Comparison of ENCODE assay signal across 14 cellular contexts in genomic region chr2:240957656-240958365, GRCh38. TPM values are rescaled to one million over a fixed set of nuclear protein-coding genes. Genes with fewer than 3 reads are reported as not detected.
DNase-seq lines count a peak whose midpoint lies in the region; ATAC-seq and TF ChIP-seq lines count a peak whose summit lies in the region.
"Had no signal": no experiment of that assay in that cellular context is flagged by ENCODE, and none has a peak within 500 bp of the region (broad histone marks: within the 10 kb centered on the region; RNA-seq: fewer than 3 reads in every experiment).

No MANE protein-coding gene starts in this region.

- peaks cover 35 to 78% (median 61%) of the 10 kb centered on the region in 10 experiments for H3K4me1 ChIP-seq in BLaER1 treated with 17β-estradiol and CSF1 and Interleukin-3, amounts not matched to agents 10 nM and 100 nM
- H3K4me1 ChIP-seq in IMR-90 (ENCODE audit: control insufficient read depth, insufficient read depth, low read length) (peaks cover 32% of the 10 kb centered on the region; the same call in 1 of the 2 replicates), neuronal stem cell (ENCODE audit: control insufficient read depth in 2 of 2, insufficient read depth in 1 of 2, low read depth in 1 of 2, low read length in 2 of 2) (peaks cover 25 to 26% of the 10 kb centered on the region in 2 donors)

- peak overlapping the region in 6 of 11 experiments; percentile 6 to 63 (median 32); a peak in 6 of 22 replicates for H3K9ac ChIP-seq in BLaER1 treated with 17β-estradiol and CSF1 and Interleukin-3, amounts not matched to agents 10 nM and 100 nM
- H3K9ac ChIP-seq in IMR-90 (ENCODE audit: low read depth, low read length) (no peak overlapping the region; the same call in 1 of the 2 replicates), neuronal stem cell (ENCODE audit: low read depth, low read length, poor library complexity) (no peak overlapping the region)
- H3K9ac ChIP-seq: KMS-11 had no signal

- DNase-seq in IMR-90 (no peak), fibroblast of gingiva (ENCODE audit: low read depth) (peak; percentile 47), neuronal stem cell (ENCODE audit: low spot score) (no peak), GOT3 (lab: John Stamatoyannopoulos, UW) (no peak), RPMI8226 (no peak), NAMALWA (ENCODE audit: low spot score) (no peak)
- DNase-seq: NCI-H526 treated with DMSO at 0.1 percent for 48 hours, T-helper 17 cell had no signal

- H3K18ac ChIP-seq in IMR-90 (ENCODE audit: low read depth, low read length) (no peak overlapping the region; the same call in 1 of the 2 replicates), neuronal stem cell (ENCODE audit: low read length) (peak overlapping the region; percentile 80)

- no peak overlapping the region; a peak in 1 of 22 replicates for H3K27ac ChIP-seq in BLaER1 treated with 17β-estradiol and CSF1 and Interleukin-3, amounts not matched to agents 10 nM and 100 nM
- H3K27ac ChIP-seq in IMR-90 (ENCODE audit: insufficient read depth, low read length): no peak overlapping the region
- H3K27ac ChIP-seq in neuronal stem cell (replicated peaks; ENCODE audit: low read length): no peak overlapping the region
- H3K27ac ChIP-seq: body of pancreas, KMS-11 had no signal

- WGBS in IMR-90 (ENCODE audit: extremely low coverage in 2 of 2, insufficient read length in 1 of 2), 2 experiments: 26% methylated on average over 9 of the region's 17 CpGs; no CpG with 5 or more reads in 1 of the 2 experiments
- WGBS in neuronal stem cell (ENCODE audit: extremely low coverage in 2 of 2, insufficient read length in 2 of 2, insufficient replicate concordance in 1 of 2), 2 donors: no CpG with 5 or more reads among the region's 17 CpGs

- H2AK5ac ChIP-seq in IMR-90 (ENCODE audit: low read depth, low read length): no peak overlapping the region
- H2AK5ac ChIP-seq in neuronal stem cell (ENCODE audit: low read depth, low read length): peak overlapping the region; percentile 96

- peaks cover 10% of the 10 kb centered on the region for H3K9me1 ChIP-seq in IMR-90 (ENCODE audit: insufficient read depth, low read length)

- no peak overlapping the region for H2BK20ac ChIP-seq in IMR-90 (ENCODE audit: low read depth, low read length)

- H3K9me3 ChIP-seq in BLaER1 treated with 17β-estradiol and CSF1 and Interleukin-3, amounts not matched to agents 10 nM and 100 nM (replicated peaks in 1 of 11): no peaks in the 10 kb centered on the region
- H3K9me3 ChIP-seq in IMR-90 (ENCODE audit: control insufficient read depth, insufficient read depth, low read length): no peaks in the 10 kb centered on the region
- H3K9me3 ChIP-seq in neuronal stem cell (replicated peaks in 1 of 2; ENCODE audit: control insufficient read depth in 2 of 2, insufficient read depth in 1 of 2, low read depth in 1 of 2, low read length in 2 of 2): peaks cover 0 to 3% of the 10 kb centered on the region in 2 donors
- H3K9me3 ChIP-seq: body of pancreas had no signal

- H2BK12ac ChIP-seq in neuronal stem cell (ENCODE audit: low read length): peak overlapping the region; percentile 84

- peak overlapping the region in 8 of 11 experiments; percentile 37 to 72 (median 60); a peak in 17 of 22 replicates for H3K4me2 ChIP-seq in BLaER1 treated with 17β-estradiol and CSF1 and Interleukin-3, amounts not matched to agents 10 nM and 100 nM
- H3K4me2 ChIP-seq in IMR-90 (ENCODE audit: low read depth, low read length) (no peak overlapping the region), neuronal stem cell (ENCODE audit: insufficient read depth, low read length, poor library complexity, severe bottlenecking) (no peak overlapping the region)
- H3K4me2 ChIP-seq: KMS-11 had no signal

- CTCF ChIA-PET in IMR-90 (lab: Yijun Ruan, JAX): no interaction called here

- H4K8ac ChIP-seq in IMR-90 (ENCODE audit: low read depth in 2 of 2, low read length in 2 of 2) (no peak overlapping the region), neuronal stem cell (ENCODE audit: low read depth, low read length) (no peak overlapping the region)

- no peak for TF ChIP-seq POLR2A in IMR-90 (IDR thresholded peaks at IDR 0.05; ENCODE audit: low read depth, low read length)

- POLR2A ChIA-PET in IMR-90 (lab: Charles Lee; ENCODE audit: unreplicated experiment): no interaction called here

- H2BK5ac ChIP-seq in IMR-90 (ENCODE audit: low read depth, low read length, poor library complexity, severe bottlenecking) (no peak overlapping the region), neuronal stem cell (ENCODE audit: low read length) (peak overlapping the region; percentile 77)

- H3K4me3 ChIP-seq in BLaER1 treated with 17β-estradiol and CSF1 and Interleukin-3, amounts not matched to agents 10 nM and 100 nM: no peak overlapping the region
- H3K4me3 ChIP-seq in IMR-90 (ENCODE audit: insufficient read depth, low read depth, low read length): no peak overlapping the region
- no peak overlapping the region for H3K4me3 ChIP-seq in neuronal stem cell (ENCODE audit: low read length in 2 of 2)
- H3K4me3 ChIP-seq: body of pancreas, skin epidermis had no signal

- H2BK120ac ChIP-seq in IMR-90 (ENCODE audit: low read depth, low read length): no peak overlapping the region
- peak overlapping the region; percentile 28 for H2BK120ac ChIP-seq in neuronal stem cell (ENCODE audit: low read depth, low read length)

- H2AK9ac ChIP-seq in IMR-90 (replicated peaks; ENCODE audit: low read depth, low read length, poor library complexity): no peak overlapping the region

- H4K20me1 ChIP-seq in BLaER1 treated with 17β-estradiol and CSF1 and Interleukin-3, amounts not matched to agents 10 nM and 100 nM: peaks cover 0 to 18% (median 0%) of the 10 kb centered on the region in 11 experiments; a peak in 3 of 22 replicates
- H4K20me1 ChIP-seq in IMR-90 (ENCODE audit: insufficient read depth, low read length): no peaks in the 10 kb centered on the region

- H2AFZ ChIP-seq in IMR-90 (replicated peaks; ENCODE audit: low read length, poor library complexity): no peak overlapping the region
- no peak overlapping the region for H2AFZ ChIP-seq in neuronal stem cell (ENCODE audit: low read length)

- in situ Hi-C loops in IMR-90 (cut with MboI; ENCODE audit: low sequenced_read_pairs): no loop called here

- H2BK15ac ChIP-seq in IMR-90 (ENCODE audit: low read depth, low read length) (no peak overlapping the region), neuronal stem cell (ENCODE audit: low read length) (peak overlapping the region; percentile 7)

- H4K91ac ChIP-seq in IMR-90 (ENCODE audit: insufficient read depth, low read depth, low read length) (no peak overlapping the region), neuronal stem cell (ENCODE audit: low read depth, low read length, poor library complexity) (no peak overlapping the region)

- ATAC-seq in IMR-90 (ENCODE audit: low read depth): peak; percentile 38
- ATAC-seq in GM21381 (IDR thresholded peaks at IDR 0.05; ENCODE audit: unreplicated experiment): no peak
- ATAC-seq: body of pancreas, T-helper 17 cell had no signal

- no peaks in the 10 kb centered on the region for H3K27me3 ChIP-seq in BLaER1 treated with 17β-estradiol and CSF1 and Interleukin-3, amounts not matched to agents 10 nM and 100 nM
- H3K27me3 ChIP-seq in IMR-90 (ENCODE audit: control insufficient read depth, insufficient read depth, low read length) (peaks cover 29% of the 10 kb centered on the region; the same call in 1 of the 2 replicates), neuronal stem cell (ENCODE audit: control insufficient read depth in 3 of 3, insufficient read depth in 3 of 3, low read depth in 1 of 3, low read length in 3 of 3) (peaks cover 0 to 49% (median 0%) of the 10 kb centered on the region in 3 experiments)
- H3K27me3 ChIP-seq: body of pancreas had no signal

- dilution Hi-C loops in IMR-90 (cut with HindIII; ENCODE audit: low sequenced_read_pairs, unreplicated experiment): no loop called here

- TF ChIP-seq CTCF in IMR-90 (conservative IDR thresholded peaks at IDR 0.05; ENCODE audit: low read depth, low read length): no peak

- no peak overlapping the region; the same call in 1 of the 2 replicates for H4K5ac ChIP-seq in IMR-90 (ENCODE audit: low read depth, low read length)

- intact Hi-C loops in IMR-90 (cut with micrococcal nuclease): no loop called here

- H3K79me1 ChIP-seq in IMR-90 (ENCODE audit: low read depth in 1 of 2, low read length in 2 of 2) (no peaks in the 10 kb centered on the region), neuronal stem cell (ENCODE audit: low read depth, low read length) (no peaks in the 10 kb centered on the region)

- no peak overlapping the region for H3K56ac ChIP-seq in IMR-90 (ENCODE audit: extremely low read depth, insufficient read depth, low read length)

- H3K4ac ChIP-seq in IMR-90 (ENCODE audit: low read depth, low read length): no peak overlapping the region
- no peak overlapping the region for H3K4ac ChIP-seq in neuronal stem cell (ENCODE audit: low read length)

- H3K36me3 ChIP-seq in BLaER1 treated with 17β-estradiol and CSF1 and Interleukin-3, amounts not matched to agents 10 nM and 100 nM: no peaks in the 10 kb centered on the region
- no peaks in the 10 kb centered on the region for H3K36me3 ChIP-seq in IMR-90 (ENCODE audit: control insufficient read depth, insufficient read depth, low read length)
- H3K36me3 ChIP-seq in neuronal stem cell (replicated peaks in 1 of 2; ENCODE audit: control insufficient read depth in 2 of 2, insufficient read depth in 2 of 2, low read length in 2 of 2): no peaks in the 10 kb centered on the region

- no peak for TF ChIP-seq RAD21 in IMR-90 (IDR thresholded peaks at IDR 0.05; ENCODE audit: low read length)

- no TSS peak for BruUV-seq in IMR-90 (replicated peaks; lab: Mats Ljungman, UMichigan)

- H3K14ac ChIP-seq in IMR-90 (replicated peaks; ENCODE audit: low read depth, low read length): no peak overlapping the region
- peak overlapping the region; percentile 89 for H3K14ac ChIP-seq in neuronal stem cell (ENCODE audit: low read length)

- H3K23ac ChIP-seq in IMR-90 (ENCODE audit: low read depth, low read length): no peak overlapping the region
- H3K23ac ChIP-seq in neuronal stem cell (ENCODE audit: low read depth, low read length, poor library complexity): no peak overlapping the region

TF ChIP-seq in IMR-90, 13 proteins besides CTCF, POLR2A, EP300 and RAD21 (continues in another document):
- TF ChIP-seq CHD1 (IDR thresholded peaks at IDR 0.05; ENCODE audit: low read depth, low read length) (no peak), MAFK (IDR thresholded peaks at IDR 0.05; ENCODE audit: low read depth, low read length) (no peak)

RNA-seq across cellular contexts. Expression of gene SNED1, which starts 40.6 kb away (rescaled TPM):
- 1.1 and 1.4 TPM in 2 replicates for total RNA-seq in IMR-90 (2012; rRNA removed)
- polyA plus RNA-seq in IMR-90 (2012; rRNA removed): 3.4 and 3.7 TPM in 2 replicates
- polyA plus RNA-seq in IMR-90 (2012; cell fraction: cytosol; rRNA removed): 1.3 and 3.9 TPM in 2 replicates
- 6.6 and 15.0 TPM in 2 replicates for polyA plus RNA-seq in IMR-90 (2012; cell fraction: nucleus; rRNA removed; ENCODE audit: low replicate concordance)
- 0.14 TPM for polyA plus RNA-seq in neuronal stem cell (2013, experiment 1 of 2)
- polyA plus RNA-seq in neuronal stem cell (2013, experiment 2 of 2): 0.04 TPM

RNA-seq across cellular contexts. Expression of gene CROCC2, which starts 51.7 kb away (rescaled TPM):
- total RNA-seq in IMR-90 (2012; rRNA removed): not detected in 2 replicates
- polyA plus RNA-seq in IMR-90 (2012; rRNA removed): not detected in 2 replicates
- not detected in 2 replicates for polyA plus RNA-seq in IMR-90 (2012; cell fraction: cytosol; rRNA removed)
- 0.03 and 0.17 TPM in 2 replicates for polyA plus RNA-seq in IMR-90 (2012; cell fraction: nucleus; rRNA removed; ENCODE audit: low replicate concordance)
- polyA plus RNA-seq in neuronal stem cell (2013, experiment 1 of 2): not detected
- not detected for polyA plus RNA-seq in neuronal stem cell (2013, experiment 2 of 2)
- total RNA-seq: fibroblast of villous mesenchyme, T-helper 17 cell had no signal

Comparison
In these comparisons a context has a peak if more than half of its experiments do, and no peak if none do; other contexts are left out.
1. H3K4me2 ChIP-seq: peak in BLaER1 treated with 17β-estradiol and CSF1 and Interleukin-3, amounts not matched to agents 10 nM and 100 nM (8 of 11); none in IMR-90 (single experiment) and neuronal stem cell (single experiment).
2. H3K9ac ChIP-seq: peak in BLaER1 treated with 17β-estradiol and CSF1 and Interleukin-3, amounts not matched to agents 10 nM and 100 nM (6 of 11); none in IMR-90 (single experiment) and neuronal stem cell (single experiment).